In genomic region chr2:134174711-134175110, GRCh38 we compare ENCODE assay signal across 20 cellular contexts.
"Had no signal": no experiment of that assay in that cellular context is flagged by ENCODE, and none has a peak within 500 bp of the region (broad histone marks: within the 10 kb centered on the region; RNA-seq: fewer than 3 reads in every experiment).

No MANE protein-coding gene starts in this region.

- H3K27ac ChIP-seq: skin epidermis had no signal

- H3K36me3 Mint-ChIP-seq: activated naive CD8-positive, alpha-beta T cell; immature natural killer cell; natural killer cell had no signal

- H3K27ac Mint-ChIP-seq: activated CD4-positive, alpha-beta memory T cell treated with anti-CD3 and anti-CD28 coated beads for 36 hours had no signal

- DNase-seq: activated CD4-positive, alpha-beta memory T cell treated with anti-CD3 and anti-CD28 coated beads for 36 hours; activated effector memory CD4-positive, alpha-beta T cell treated with anti-CD3 and anti-CD28 coated beads, Interleukin-2, amount 50 U/mL, for 16 hours; activated T-cell treated with anti-CD3 and anti-CD28 coated beads, Interleukin-2, amount 50 U/mL, for 4 hours; amniotic stem cell; cortex of kidney; effector CD4-positive, alpha-beta T cell; foreskin melanocyte; immature natural killer cell; midbrain; natural killer cell; posterior cingulate gyrus; retina; stimulated activated CD4-positive, alpha-beta T cell treated with anti-CD3 and anti-CD28 coated beads, Interleukin-4, amount 100 ng/mL, for 24 hours; stimulated activated naive CD4-positive, alpha-beta T cell treated with Interleukin-2 at 50 U/mL for 16 hours; substantia nigra; T-helper 1 cell; trophoblast cell had no signal

- H3K4me3 Mint-ChIP-seq: activated CD4-positive, alpha-beta memory T cell treated with anti-CD3 and anti-CD28 coated beads for 36 hours; activated naive CD8-positive, alpha-beta T cell; activated T-cell treated with anti-CD3 and anti-CD28 coated beads, Interleukin-2, amount 50 U/mL, for 4 hours; natural killer cell had no signal

- H3K4me3 ChIP-seq: lung, skin epidermis had no signal

- H3K27me3 Mint-ChIP-seq: activated CD4-positive, alpha-beta memory T cell treated with anti-CD3 and anti-CD28 coated beads for 36 hours; activated naive CD8-positive, alpha-beta T cell had no signal

- ATAC-seq: activated T-cell treated with anti-CD3 and anti-CD28 coated beads, Interleukin-2, amount 50 U/mL, for 4 hours; natural killer cell had no signal

- H3K9me3 Mint-ChIP-seq: activated CD4-positive, alpha-beta memory T cell treated with anti-CD3 and anti-CD28 coated beads for 36 hours; activated T-cell treated with anti-CD3 and anti-CD28 coated beads, Interleukin-2, amount 50 U/mL, for 4 hours; immature natural killer cell; natural killer cell had no signal
